Comparison of ENCODE assay signal across 23 cellular contexts in the genomic region with DNA sequence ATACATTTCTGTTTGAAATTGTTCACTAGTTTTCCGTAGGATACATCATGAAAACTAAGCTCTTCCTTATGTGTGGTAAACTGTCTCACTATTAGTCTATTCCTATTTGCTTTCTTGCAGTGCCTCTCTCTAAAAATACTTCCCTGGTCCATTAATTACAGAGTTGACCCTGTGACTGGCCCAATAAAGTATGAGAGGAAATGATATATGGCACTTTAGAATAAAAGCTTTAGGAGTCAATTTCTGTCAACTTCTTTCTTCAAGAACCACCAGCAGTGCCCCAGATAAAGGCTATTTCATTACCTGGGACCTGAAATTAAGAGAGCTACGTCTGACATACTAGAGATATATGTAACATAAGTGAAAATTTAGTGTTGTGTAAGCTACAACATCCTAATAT.
"Had no signal": no experiment of that assay in that cellular context is flagged by ENCODE, and none has a peak within 500 bp of the region (broad histone marks: within the 10 kb centered on the region; RNA-seq: fewer than 3 reads in every experiment).

No MANE protein-coding gene starts in this region.

- H3K27me3 ChIP-seq: colonic mucosa, esophagus muscularis mucosa, esophagus squamous epithelium, foreskin keratinocyte, gastrocnemius medialis, gastroesophageal sphincter, heart left ventricle, heart right ventricle had no signal

- H3K4me1 ChIP-seq: colonic mucosa, esophagus muscularis mucosa, esophagus squamous epithelium, foreskin keratinocyte, gastrocnemius medialis, gastroesophageal sphincter, heart left ventricle, heart right ventricle had no signal

- H3K9me3 ChIP-seq: colonic mucosa, gastrocnemius medialis had no signal

- DNase-seq: colonic mucosa; cortex of kidney; dermis blood vessel endothelial cell; dorsolateral prefrontal cortex; effector CD4-positive, alpha-beta T cell; effector CD8-positive, alpha-beta T cell; effector memory CD4-positive, alpha-beta T cell; effector memory CD8-positive, alpha-beta T cell; endodermal cell; erythroblast; esophagus squamous epithelium; foreskin fibroblast; foreskin keratinocyte; foreskin melanocyte; gastrocnemius medialis; glutamatergic neuron; head of caudate nucleus; heart left ventricle; heart right ventricle had no signal

- H3K36me3 ChIP-seq: colonic mucosa, esophagus muscularis mucosa, esophagus squamous epithelium, gastrocnemius medialis, gastroesophageal sphincter, heart left ventricle, heart right ventricle had no signal

- H3K27ac ChIP-seq: colonic mucosa, coronary artery, dorsolateral prefrontal cortex, epithelial cell of prostate, esophagus muscularis mucosa, esophagus squamous epithelium, foreskin keratinocyte, gastrocnemius medialis, gastroesophageal sphincter, heart left ventricle, heart right ventricle had no signal

- H3K4me3 ChIP-seq: colonic mucosa, coronary artery, dorsolateral prefrontal cortex, esophagus muscularis mucosa, esophagus squamous epithelium, gastrocnemius medialis, gastroesophageal sphincter, heart left ventricle, heart right ventricle had no signal
